In genomic region chr19:4774136-4774535, GRCh38 we compare ENCODE assay signal across 20 cellular contexts. TPM values are rescaled to one million over a fixed set of nuclear protein-coding genes. Genes with fewer than 3 reads are reported as not detected.
DNase-seq lines count a peak whose midpoint lies in the region; ATAC-seq and TF ChIP-seq lines count a peak whose summit lies in the region.
"Had no signal": no experiment of that assay in that cellular context is flagged by ENCODE, and none has a peak within 500 bp of the region (broad histone marks: within the 10 kb centered on the region; RNA-seq: fewer than 3 reads in every experiment).

No MANE protein-coding gene starts in this region.

- no peaks in the 10 kb centered on the region for H3K36me3 Mint-ChIP-seq in activated B cell treated with CpG ODN at 0.5 μM for 24 hours (ENCODE audit: low read depth)
- peaks cover 0 to 2% of the 10 kb centered on the region in 2 donors for H3K36me3 Mint-ChIP-seq in stimulated activated naive B cell treated with anti-CD40 and anti-IgM and Interleukin-4, amounts not matched to agents 10 μg/mL and 1 μg/mL and 100 μg/mL, for 72 hours

- no peak overlapping the region for H3K9ac ChIP-seq in Karpas-422 (ENCODE audit: low read length)

- H3K4me1 ChIP-seq in DOHH2 (ENCODE audit: control insufficient read depth, low read length) (peaks cover 65% of the 10 kb centered on the region), Karpas-422 (ENCODE audit: low read length) (peaks cover 19% of the 10 kb centered on the region)

- H3K27me3 ChIP-seq in DOHH2 (ENCODE audit: control insufficient read depth, low read length) (no peaks in the 10 kb centered on the region), Karpas-422 (ENCODE audit: low read length) (no peaks in the 10 kb centered on the region)

- no peak for TF ChIP-seq CTCF in DOHH2 (IDR thresholded peaks at IDR 0.05; ENCODE audit: low read depth, low read length, poor library complexity, severe bottlenecking)
- no peak for TF ChIP-seq CTCF in activated B cell treated with CpG ODN at 0.5 μM for 24 hours (IDR thresholded peaks at IDR 0.05)

- H3K27me3 Mint-ChIP-seq in activated B cell treated with CpG ODN at 0.5 μM for 24 hours = peaks cover 32% of the 10 kb centered on the region
- H3K27me3 Mint-ChIP-seq in stimulated activated naive B cell treated with anti-CD40 and anti-IgM and Interleukin-4, amounts not matched to agents 10 μg/mL and 1 μg/mL and 100 μg/mL, for 72 hours = peaks cover 34 to 39% of the 10 kb centered on the region in 2 donors

- ATAC-seq in activated B cell treated with CpG ODN at 0.5 μM for 24 hours (ENCODE audit: low read depth) (peak; percentile 28), HG02798 (IDR thresholded peaks at IDR 0.05; ENCODE audit: poor library complexity, unreplicated experiment) (no peak)
- ATAC-seq in stimulated activated naive B cell treated with anti-CD40 and anti-IgM and Interleukin-4, amounts not matched to agents 10 μg/mL and 1 μg/mL and 100 μg/mL, for 72 hours (replicated peaks) = peak; percentile 48 to 56
- ATAC-seq: K562, Panc1, T-cell had no signal

- H3K27ac ChIP-seq in DOHH2 (ENCODE audit: low read depth, low read length) (peak overlapping the region; percentile 68), Karpas-422 (ENCODE audit: low read length) (no peak overlapping the region)

- H3K9me2 ChIP-seq in DOHH2 (replicated peaks; ENCODE audit: control insufficient read depth, low read length) = no peaks in the 10 kb centered on the region
- no peaks in the 10 kb centered on the region for H3K9me2 ChIP-seq in Karpas-422 (replicated peaks; ENCODE audit: insufficient read depth, low read length)

- H3K4me3 ChIP-seq in DOHH2 (ENCODE audit: low read length) (peak overlapping the region; percentile 52), Karpas-422 (ENCODE audit: low read length) (0 out of 2 replicates have a peak overlapping the region, but pooled peaks have one; percentile 13)
- H3K4me3 ChIP-seq: K562 had no signal

- H3K36me3 ChIP-seq in DOHH2 (ENCODE audit: control insufficient read depth, low read length) = peaks cover 17% of the 10 kb centered on the region
- H3K36me3 ChIP-seq in Karpas-422 (ENCODE audit: insufficient read depth, low read length) = no peaks in the 10 kb centered on the region

- peaks cover 2% of the 10 kb centered on the region for H3K9me3 Mint-ChIP-seq in activated B cell treated with CpG ODN at 0.5 μM for 24 hours
- H3K9me3 Mint-ChIP-seq in stimulated activated naive B cell treated with anti-CD40 and anti-IgM and Interleukin-4, amounts not matched to agents 10 μg/mL and 1 μg/mL and 100 μg/mL, for 72 hours = peaks cover 0 to 3% of the 10 kb centered on the region in 2 donors

- H4K20me1 ChIP-seq in DOHH2 (ENCODE audit: control insufficient read depth, insufficient read depth, low read depth, low read length) (peaks cover 2% of the 10 kb centered on the region; the same call in 1 of the 2 replicates), Karpas-422 (ENCODE audit: insufficient read depth, low read depth, low read length) (peaks cover 6% of the 10 kb centered on the region; the same call in 1 of the 2 replicates)

- peaks cover 6% of the 10 kb centered on the region for H3K4me1 Mint-ChIP-seq in activated B cell treated with CpG ODN at 0.5 μM for 24 hours
- H3K4me1 Mint-ChIP-seq in stimulated activated naive B cell treated with anti-CD40 and anti-IgM and Interleukin-4, amounts not matched to agents 10 μg/mL and 1 μg/mL and 100 μg/mL, for 72 hours = peaks cover 6 to 20% of the 10 kb centered on the region in 2 donors

- H3K9me3 ChIP-seq in DOHH2 (ENCODE audit: control insufficient read depth, insufficient read depth, low read length) (no peaks in the 10 kb centered on the region), Karpas-422 (ENCODE audit: low read length) (no peaks in the 10 kb centered on the region)

- H2AFZ ChIP-seq in Karpas-422 (ENCODE audit: low read length) = no peak overlapping the region

- H3K4me2 ChIP-seq in DOHH2 (ENCODE audit: low read length) (peak overlapping the region; percentile 65), Karpas-422 (ENCODE audit: low read depth, low read length, poor library complexity, severe bottlenecking) (peak overlapping the region; percentile 30)

- H3K79me2 ChIP-seq in DOHH2 (ENCODE audit: control insufficient read depth, low read length) (peaks cover 61% of the 10 kb centered on the region), Karpas-422 (ENCODE audit: low read length) (no peaks in the 10 kb centered on the region)

- DNase-seq in Karpas-422 (peak; percentile 87), activated B cell treated with CpG ODN at 0.5 μM for 24 hours (no peak), AG08395 (ENCODE audit: low spot score) (no peak), kidney glomerular epithelial cell (lab: John Stamatoyannopoulos, UW) (no peak)
- no peak for DNase-seq in stimulated activated naive B cell treated with anti-CD40 and anti-IgM and Interleukin-4, amounts not matched to agents 10 μg/mL and 1 μg/mL and 100 μg/mL, for 72 hours
- DNase-seq: Calu3, DMS79 treated with DMSO at 0.1 percent for 48 hours, NCI-H1105 treated with DMSO at 0.1 percent for 48 hours, NCI-H1694, NCI-H2081 treated with DMSO at 0.1 percent for 48 hours, NCI-H446, NCI-H524 treated with DMSO at 0.1 percent for 48 hours, NCI-H774, SHP77, T-cell had no signal

- H3F3A ChIP-seq in DOHH2 (ENCODE audit: control insufficient read depth, insufficient read depth) = no peaks in the 10 kb centered on the region; the same call in 1 of the 2 replicates

- intact Hi-C loops in activated B cell treated with CpG ODN at 0.5 μM for 24 hours (cut with micrococcal nuclease) = no loop called here

- CTCF ChIA-PET in activated B cell treated with CpG ODN at 0.5 μM for 24 hours (lab: Charles Lee) = no interaction called here

- H3K27ac Mint-ChIP-seq in activated B cell treated with CpG ODN at 0.5 μM for 24 hours = no peak overlapping the region
- H3K27ac Mint-ChIP-seq in stimulated activated naive B cell treated with anti-CD40 and anti-IgM and Interleukin-4, amounts not matched to agents 10 μg/mL and 1 μg/mL and 100 μg/mL, for 72 hours = no peak overlapping the region
- H3K27ac Mint-ChIP-seq: B cell, T-cell had no signal

- no peak overlapping the region for H3K4me3 Mint-ChIP-seq in activated B cell treated with CpG ODN at 0.5 μM for 24 hours
- no peak overlapping the region for H3K4me3 Mint-ChIP-seq in stimulated activated naive B cell treated with anti-CD40 and anti-IgM and Interleukin-4, amounts not matched to agents 10 μg/mL and 1 μg/mL and 100 μg/mL, for 72 hours
- H3K4me3 Mint-ChIP-seq: B cell, T-cell had no signal

- POLR2A ChIA-PET in activated B cell treated with CpG ODN at 0.5 μM for 24 hours (lab: Charles Lee) = interaction anchor here (0.7 kb wide), 1 partner anchor 204 kb away, joined by 3 read pairs; no protein-coding TSS in a partner anchor

RNA-seq across cellular contexts. Expression of gene FEM1A, which starts 17.4 kb away (rescaled TPM):
- 7.8 and 12.5 TPM in 2 replicates for total RNA-seq in Karpas-422 (2014; rRNA removed; shearing (Covaris generic); ENCODE audit: low replicate concordance)
- 16.7 and 17.9 TPM in 2 replicates for total RNA-seq in activated B cell treated with CpG ODN at 0.5 μM for 24 hours

RNA-seq across cellular contexts. Expression of gene DPP9, which starts 50.5 kb away (rescaled TPM):
- 26.8 and 34.8 TPM in 2 replicates for total RNA-seq in Karpas-422 (2014; rRNA removed; shearing (Covaris generic); ENCODE audit: low replicate concordance)
- total RNA-seq in activated B cell treated with CpG ODN at 0.5 μM for 24 hours = 85.7 and 111 TPM in 2 replicates

RNA-seq across cellular contexts. Expression of gene TICAM1, which starts 57.4 kb away (rescaled TPM):
- total RNA-seq in Karpas-422 (2014; rRNA removed; shearing (Covaris generic); ENCODE audit: low replicate concordance) = 2.1 and 2.7 TPM in 2 replicates
- total RNA-seq in activated B cell treated with CpG ODN at 0.5 μM for 24 hours = 34.4 and 39.4 TPM in 2 replicates
